ENCODE assay signal across 13 cellular contexts in genomic region chr12:110366474-110367208, GRCh38. TPM values are rescaled to one million over a fixed set of nuclear protein-coding genes. Genes with fewer than 3 reads are reported as not detected.
A peak's percentile ranks its signal among the peaks of the same experiment; 100 is the strongest.
DNase-seq lines count a peak whose midpoint lies in the region; ATAC-seq and TF ChIP-seq lines count a peak whose summit lies in the region.
"Had no signal": no experiment of that assay in that cellular context is flagged by ENCODE, and none has a peak within 500 bp of the region (broad histone marks: within the 10 kb centered on the region; RNA-seq: fewer than 3 reads in every experiment).

No MANE protein-coding gene starts in this region.

- no peaks in the 10 kb centered on the region for H4K20me1 ChIP-seq in MM.1S (ENCODE audit: insufficient read depth, low read length)

- no peaks in the 10 kb centered on the region for H3K27me3 Mint-ChIP-seq in natural killer cell treated with Interleukin-12 subunit alpha and Interleukin-12 subunit beta and Interleukin-15 and Interleukin-18, amount 100 ng/mL, for 72 hours
- H3K27me3 Mint-ChIP-seq in natural killer cell (ENCODE audit: low read depth in 2 of 2) (no peaks in the 10 kb centered on the region), naive B cell (no peaks in the 10 kb centered on the region)
- H3K27me3 Mint-ChIP-seq: naive thymus-derived CD8-positive, alpha-beta T cell had no signal

- intact Hi-C loops in natural killer cell (cut with micrococcal nuclease) = no loop called here

- ATAC-seq in natural killer cell treated with Interleukin-12 subunit alpha and Interleukin-12 subunit beta and Interleukin-15 and Interleukin-18, amount 100 ng/mL, for 72 hours = peak; percentile 22 to 30
- ATAC-seq in natural killer cell (no peak), naive B cell (ENCODE audit: low read depth in 2 of 2) (no peak), GM19397 (IDR thresholded peaks at IDR 0.05; ENCODE audit: unreplicated experiment) (no peak)
- ATAC-seq: activated CD4-positive, CD25-positive, alpha-beta regulatory T cell treated with anti-CD3 and anti-CD28 coated beads, Interleukin-2, amount 50 U/mL, for 24 hours; naive thymus-derived CD8-positive, alpha-beta T cell had no signal

- no peak overlapping the region for H3K27ac Mint-ChIP-seq in natural killer cell treated with Interleukin-12 subunit alpha and Interleukin-12 subunit beta and Interleukin-15 and Interleukin-18, amount 100 ng/mL, for 72 hours
- no peak overlapping the region for H3K27ac Mint-ChIP-seq in natural killer cell
- H3K27ac Mint-ChIP-seq in naive B cell = peak overlapping the region in 4 of 6 donors; percentile 46 to 84 (median 80)

- H3K4me1 ChIP-seq in MM.1S (ENCODE audit: low read length) = no peaks in the 10 kb centered on the region

- H3K27me3 ChIP-seq in MM.1S (replicated peaks; ENCODE audit: insufficient read depth, low read length) = no peaks in the 10 kb centered on the region

- no peak overlapping the region for H3K4me3 Mint-ChIP-seq in natural killer cell treated with Interleukin-12 subunit alpha and Interleukin-12 subunit beta and Interleukin-15 and Interleukin-18, amount 100 ng/mL, for 72 hours
- H3K4me3 Mint-ChIP-seq in natural killer cell (no peak overlapping the region), naive B cell (no peak overlapping the region)
- H3K4me3 Mint-ChIP-seq: naive thymus-derived CD8-positive, alpha-beta T cell had no signal

- no peak overlapping the region for H2AFZ ChIP-seq in MM.1S (ENCODE audit: low read length)

- H3K27ac ChIP-seq in coronary artery (peak overlapping the region; percentile 47 to 54), MM.1S (ENCODE audit: low read length) (no peak overlapping the region)

- H3K9me3 ChIP-seq in MM.1S (replicated peaks; ENCODE audit: insufficient read depth, low read length) = no peaks in the 10 kb centered on the region

- TF ChIP-seq CTCF in natural killer cell (IDR thresholded peaks at IDR 0.05) = no peak
- no peak for TF ChIP-seq CTCF in coronary artery (IDR thresholded peaks at IDR 0.05)
- no peak for TF ChIP-seq CTCF in MM.1S (IDR thresholded peaks at IDR 0.05; ENCODE audit: low read length)

- DNase-seq in natural killer cell treated with Interleukin-12 subunit alpha and Interleukin-12 subunit beta and Interleukin-15 and Interleukin-18, amount 100 ng/mL, for 72 hours (ENCODE audit: low spot score) = no peak
- DNase-seq in natural killer cell (no peak), coronary artery (ENCODE audit: low spot score) (no peak), naive B cell (no peak), NCI-H2171 treated with DMSO at 0.1 percent for 48 hours (lab: John Stamatoyannopoulos, UW) (no peak), T-helper 2 cell (no peak), MM.1S (no peak)
- DNase-seq: effector CD4-positive, alpha-beta T cell; foreskin fibroblast; MV-4-11; naive thymus-derived CD8-positive, alpha-beta T cell had no signal

- H3K4me1 Mint-ChIP-seq in natural killer cell treated with Interleukin-12 subunit alpha and Interleukin-12 subunit beta and Interleukin-15 and Interleukin-18, amount 100 ng/mL, for 72 hours (ENCODE audit: low read depth in 2 of 2) = no peaks in the 10 kb centered on the region
- H3K4me1 Mint-ChIP-seq in natural killer cell (no peaks in the 10 kb centered on the region), naive B cell (peaks cover 6 to 51% (median 11%) of the 10 kb centered on the region in 3 donors)

- no peaks in the 10 kb centered on the region for H3K36me3 Mint-ChIP-seq in natural killer cell treated with Interleukin-12 subunit alpha and Interleukin-12 subunit beta and Interleukin-15 and Interleukin-18, amount 100 ng/mL, for 72 hours
- H3K36me3 Mint-ChIP-seq in natural killer cell (no peaks in the 10 kb centered on the region), naive B cell (no peaks in the 10 kb centered on the region)
- H3K36me3 Mint-ChIP-seq: naive thymus-derived CD8-positive, alpha-beta T cell had no signal

- H3K4me3 ChIP-seq in coronary artery (no peak overlapping the region), MM.1S (ENCODE audit: low read length) (no peak overlapping the region)

- no peaks in the 10 kb centered on the region for H3K9me2 ChIP-seq in MM.1S (replicated peaks; ENCODE audit: insufficient read depth, low read length)

- no peak overlapping the region for H3K9ac ChIP-seq in MM.1S (ENCODE audit: low read length)

- no peaks in the 10 kb centered on the region for H3K79me2 ChIP-seq in MM.1S (ENCODE audit: low read length)

- H3F3A ChIP-seq in MM.1S (ENCODE audit: insufficient read depth, low read length) = no peaks in the 10 kb centered on the region

- H3K9me3 Mint-ChIP-seq in natural killer cell treated with Interleukin-12 subunit alpha and Interleukin-12 subunit beta and Interleukin-15 and Interleukin-18, amount 100 ng/mL, for 72 hours = no peaks in the 10 kb centered on the region
- H3K9me3 Mint-ChIP-seq in natural killer cell (no peaks in the 10 kb centered on the region), naive B cell (no peaks in the 10 kb centered on the region)
- H3K9me3 Mint-ChIP-seq: naive thymus-derived CD8-positive, alpha-beta T cell had no signal

- no peak overlapping the region for H3K4me2 ChIP-seq in MM.1S (ENCODE audit: low read depth, low read length)

- no peaks in the 10 kb centered on the region for H3K36me3 ChIP-seq in MM.1S (replicated peaks; ENCODE audit: insufficient read depth, low read length)

RNA-seq across cellular contexts. Expression of gene ANAPC7, which starts 36.9 kb away (rescaled TPM):
- 100 to 1,000 TPM in 1 of 2 donors, 10 to 100 TPM in 1; 62.0 to 133 TPM for total RNA-seq in natural killer cell treated with Interleukin-12 subunit alpha and Interleukin-12 subunit beta and Interleukin-15 and Interleukin-18, amount 100 ng/mL, for 72 hours
- 10 to 100 TPM; 46.5 to 77.0 (median 50.4) TPM for total RNA-seq in natural killer cell
- 10 to 100 TPM; 20.1 to 40.7 (median 25.1) TPM for polyA plus RNA-seq in naive B cell (ENCODE audit: low read depth in 6 of 6)

Comparison
In these comparisons a context has a peak if more than half of its experiments do, and no peak if none do; other contexts are left out.
1. ATAC-seq: peak in natural killer cell treated with Interleukin-12 subunit alpha and Interleukin-12 subunit beta and Interleukin-15 and Interleukin-18, amount 100 ng/mL, for 72 hours (2 of 2); none in natural killer cell (0 of 3), naive B cell (0 of 2) and GM19397 (single experiment).
2. H3K27ac Mint-ChIP-seq: peak in naive B cell (4 of 6); none in natural killer cell treated with Interleukin-12 subunit alpha and Interleukin-12 subunit beta and Interleukin-15 and Interleukin-18, amount 100 ng/mL, for 72 hours (0 of 2) and natural killer cell (0 of 2).